ENCODE assay signal across 10 cellular contexts in the genomic region with DNA sequence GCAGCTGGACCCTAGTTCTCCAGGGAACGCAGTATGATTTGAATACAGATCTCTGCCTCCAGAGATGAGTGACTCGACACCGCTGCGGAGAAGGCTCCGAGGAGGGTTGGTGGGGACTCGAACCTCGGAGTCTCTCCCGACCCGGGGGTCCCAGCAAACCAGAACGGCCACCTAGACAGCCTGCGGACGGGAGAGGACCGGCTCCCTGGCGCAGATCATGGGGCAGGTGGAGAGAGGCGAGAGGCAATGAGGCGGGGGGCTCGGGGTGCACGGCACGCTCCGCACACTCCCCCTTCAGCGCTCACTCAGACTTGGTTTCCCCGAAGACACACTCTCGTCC. TPM values are rescaled to one million over a fixed set of nuclear protein-coding genes. Genes with fewer than 3 reads are reported as not detected.
DNase-seq lines count a peak whose midpoint lies in the region; ATAC-seq and TF ChIP-seq lines count a peak whose summit lies in the region.
"Had no signal": no experiment of that assay in that cellular context is flagged by ENCODE, and none has a peak within 500 bp of the region (broad histone marks: within the 10 kb centered on the region; RNA-seq: fewer than 3 reads in every experiment).

No MANE protein-coding gene starts in this region.

- ATAC-seq in WTC11, result peak; percentile 7
- ATAC-seq in GM19397 (IDR thresholded peaks at IDR 0.05; ENCODE audit: unreplicated experiment), result no peak

- TF ChIP-seq POLR2A in prostate gland (IDR thresholded peaks at IDR 0.05), result no peak

- peaks cover 29% of the 10 kb centered on the region for H3K27me3 Mint-ChIP-seq in WTC11 (ENCODE audit: low read depth)

- TF ChIP-seq CTCF in AG10803 (conservative IDR thresholded peaks at IDR 0.05; ENCODE audit: low read length) (no peak), WTC11 (IDR thresholded peaks at IDR 0.05) (no peak), prostate gland (IDR thresholded peaks at IDR 0.05) (no peak)

- H3K27ac ChIP-seq in iPS DF 6.9 (ENCODE audit: low read length) (no peak overlapping the region), prostate gland (no peak overlapping the region)

- H3K4me1 Mint-ChIP-seq in WTC11, result peaks cover 21% of the 10 kb centered on the region

- no CpG with 5 or more reads among the region's 23 CpGs for WGBS in iPS DF 6.9 (ENCODE audit: insufficient coverage, insufficient read length)
- 20% methylated on average over 23 of the region's 23 CpGs for WGBS in prostate gland

- H3K4me3 Mint-ChIP-seq in WTC11, result no peak overlapping the region

- H3K4me1 ChIP-seq in iPS DF 6.9 (ENCODE audit: control insufficient read depth, insufficient read depth, low read length) (peaks cover 4% of the 10 kb centered on the region; the same call in 1 of the 2 replicates), prostate gland (replicated peaks) (no peaks in the 10 kb centered on the region)

- intact Hi-C loops in prostate gland (cut with DNase I), result no loop called here

- H3K27me3 ChIP-seq in iPS DF 6.9 (ENCODE audit: control insufficient read depth, insufficient read depth, low read length) (peaks cover 49% of the 10 kb centered on the region), prostate gland (replicated peaks; ENCODE audit: insufficient read depth) (no peaks in the 10 kb centered on the region)

- H3K36me3 ChIP-seq in iPS DF 6.9 (ENCODE audit: control insufficient read depth, insufficient read depth, low read length) (no peaks in the 10 kb centered on the region), prostate gland (no peaks in the 10 kb centered on the region)

- CTCF ChIA-PET in WTC11 (lab: Charles Lee), result interaction anchor here (1.1 to 10.8 kb wide), 5 partner anchors 13 to 167 kb away, joined by 5 to 108 read pairs (median 7); a partner anchor contains a TSS

- H3K4me3 ChIP-seq in AG10803 (ENCODE audit: low read length), result peak overlapping the region; percentile 66
- peak overlapping the region; percentile 34; the same call in 1 of the 2 replicates for H3K4me3 ChIP-seq in iPS DF 6.9 (ENCODE audit: low read length)
- H3K4me3 ChIP-seq in prostate gland, result peak overlapping the region; percentile 41 to 43

- no peaks in the 10 kb centered on the region for H3K9me3 Mint-ChIP-seq in WTC11
- H3K9me3 Mint-ChIP-seq: activated T-cell treated with anti-CD3 and anti-CD28 coated beads, Interleukin-2, amount 50 U/mL, for 4 hours had no signal

- H3K9me3 ChIP-seq in iPS DF 6.9 (ENCODE audit: control insufficient read depth, insufficient read depth, low read length) (no peaks in the 10 kb centered on the region), prostate gland (no peaks in the 10 kb centered on the region)

- no peak for DNase-seq in AG10803 (ENCODE audit: low read depth)
- no peak for DNase-seq in WTC11 (ENCODE audit: low spot score)
- no peak for DNase-seq in iPS DF 6.9 (ENCODE audit: low read depth, low spot score)
- no peak for DNase-seq in prostate gland (ENCODE audit: low spot score)
- no peak for DNase-seq in effector CD4-positive, alpha-beta T cell
- DNase-seq in stimulated activated CD4-positive, alpha-beta T cell treated with anti-CD3 and anti-CD28 coated beads, Interleukin-4, amount 100 ng/mL, for 1 hour, result no peak
- no peak for DNase-seq in NCI-H526 (lab: John Stamatoyannopoulos, UW)
- DNase-seq: activated T-cell treated with anti-CD3 and anti-CD28 coated beads, Interleukin-2, amount 50 U/mL, for 4 hours; stimulated activated naive CD4-positive, alpha-beta T cell treated with Interleukin-2 at 50 U/mL for 16 hours had no signal

- H3K36me3 Mint-ChIP-seq in WTC11, result no peaks in the 10 kb centered on the region

- POLR2A ChIA-PET in WTC11 (lab: Charles Lee), result no interaction called here

- H3K27ac Mint-ChIP-seq in WTC11, result no peak overlapping the region

TF ChIP-seq in WTC11, 78 proteins besides CTCF, POLR2A, EP300 and RAD21:
- TF ChIP-seq ETV6 (CRISPR knock-in tag; IDR thresholded peaks at IDR 0.05) (no peak), CBFB (CRISPR knock-in tag; IDR thresholded peaks at IDR 0.05; ENCODE audit: low read depth) (0 out of 2 replicates have a peak, but pooled peaks have one; percentile 54), ESRRA (CRISPR knock-in tag; IDR thresholded peaks at IDR 0.05; ENCODE audit: borderline replicate concordance) (no peak), NR2C2 (CRISPR knock-in tag; IDR thresholded peaks at IDR 0.05) (no peak)
- TF ChIP-seq, protein P1, sequence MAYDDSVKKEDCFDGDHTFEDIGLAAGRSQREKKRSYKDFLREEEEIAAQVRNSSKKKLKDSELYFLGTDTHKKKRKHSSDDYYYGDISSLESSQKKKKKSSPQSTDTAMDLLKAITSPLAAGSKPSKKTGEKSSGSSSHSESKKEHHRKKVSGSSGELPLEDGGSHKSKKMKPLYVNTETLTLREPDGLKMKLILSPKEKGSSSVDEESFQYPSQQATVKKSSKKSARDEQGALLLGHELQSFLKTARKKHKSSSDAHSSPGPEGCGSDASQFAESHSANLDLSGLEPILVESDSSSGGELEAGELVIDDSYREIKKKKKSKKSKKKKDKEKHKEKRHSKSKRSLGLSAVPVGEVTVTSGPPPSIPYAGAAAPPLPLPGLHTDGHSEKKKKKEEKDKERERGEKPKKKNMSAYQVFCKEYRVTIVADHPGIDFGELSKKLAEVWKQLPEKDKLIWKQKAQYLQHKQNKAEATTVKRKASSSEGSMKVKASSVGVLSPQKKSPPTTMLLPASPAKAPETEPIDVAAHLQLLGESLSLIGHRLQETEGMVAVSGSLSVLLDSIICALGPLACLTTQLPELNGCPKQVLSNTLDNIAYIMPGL (CRISPR knock-in tag; IDR thresholded peaks at IDR 0.05), result no peak

RNA-seq across cellular contexts. Expression of a gene that starts 12.6 kb away (rescaled TPM):
- 14.8 to 15.5 TPM (median 15.0 TPM) in 3 replicates for total RNA-seq in WTC11 (2021)
- total RNA-seq in prostate gland, result 1 to 10 TPM; 5.9 to 9.4 TPM
